In the genomic region with DNA sequence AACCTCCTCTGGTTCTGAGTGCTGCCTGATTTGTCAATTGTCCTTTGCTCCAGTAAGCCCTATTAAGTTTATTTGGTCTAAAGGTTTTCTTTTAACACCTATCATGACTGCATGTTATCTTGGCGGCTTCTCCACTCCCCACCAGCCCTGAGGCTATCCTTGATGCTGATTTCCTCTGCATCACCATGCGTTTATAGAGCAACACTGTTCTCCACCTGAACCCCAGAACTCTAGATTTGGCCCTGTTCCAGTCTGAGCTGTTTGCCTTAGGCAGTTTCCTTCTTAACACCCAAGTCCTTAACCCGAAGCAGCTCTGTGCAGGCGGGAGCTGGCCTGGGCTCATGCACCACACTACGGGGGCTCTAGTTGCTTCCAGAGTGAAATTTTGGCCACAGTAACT, we compare ENCODE assay signal across 27 cellular contexts.
DNase-seq lines count a peak whose midpoint lies in the region; ATAC-seq and TF ChIP-seq lines count a peak whose summit lies in the region.
"Had no signal": no experiment of that assay in that cellular context is flagged by ENCODE, and none has a peak within 500 bp of the region (broad histone marks: within the 10 kb centered on the region; RNA-seq: fewer than 3 reads in every experiment).

No MANE protein-coding gene starts in this region.

- H3K9ac ChIP-seq in neuronal stem cell (ENCODE audit: low read depth, low read length, poor library complexity) = no peak overlapping the region
- H3K9ac ChIP-seq: BLaER1 treated with 17β-estradiol and CSF1 and Interleukin-3, amounts not matched to agents 10 nM and 100 nM; GM23248 had no signal

- H3K4me1 ChIP-seq in neuronal stem cell (ENCODE audit: control insufficient read depth in 2 of 2, insufficient read depth in 1 of 2, low read depth in 1 of 2, low read length in 2 of 2) = no peaks in the 10 kb centered on the region
- H3K4me1 ChIP-seq in left lung = no peaks in the 10 kb centered on the region
- H3K4me1 ChIP-seq: BLaER1 treated with 17β-estradiol and CSF1 and Interleukin-3, amounts not matched to agents 10 nM and 100 nM had no signal

- H3K4me2 ChIP-seq in neuronal stem cell (ENCODE audit: insufficient read depth, low read length, poor library complexity, severe bottlenecking) = no peak overlapping the region
- H3K4me2 ChIP-seq: BLaER1 treated with 17β-estradiol and CSF1 and Interleukin-3, amounts not matched to agents 10 nM and 100 nM had no signal

- TF ChIP-seq CTCF in left lung (IDR thresholded peaks at IDR 0.05) = no peak

- peak; percentile 24 for DNase-seq in ELR (ENCODE audit: low read depth)
- DNase-seq in RPMI7951 (ENCODE audit: low read depth) = peak; percentile 45
- peak; percentile 31 for DNase-seq in epithelial cell of prostate (ENCODE audit: low read depth, low spot score)
- no peak for DNase-seq in neuronal stem cell (ENCODE audit: low spot score)
- DNase-seq in mucosa of gallbladder (ENCODE audit: low spot score) = no peak
- DNase-seq in left lung = no peak
- DNase-seq: AML-193; CD4-positive, alpha-beta T cell; DMS53; GM23248; H7; Kasumi-1; MG63; NCI-H1105 treated with DMSO at 0.1 percent for 48 hours; NCI-H146; NCI-H2029; NCI-H446 treated with DMSO at 0.1 percent for 48 hours; NCI-H526; NCI-H82; NK-92 treated with Interleukin-12 subunit alpha and Interleukin-12 subunit beta, amount 100 ng/mL, for 24 hours; SIG-M5 had no signal

- H3K4me3 ChIP-seq in neuronal stem cell (ENCODE audit: low read length in 2 of 2) (no peak overlapping the region), left lung (no peak overlapping the region)
- H3K4me3 ChIP-seq: BLaER1 treated with 17β-estradiol and CSF1 and Interleukin-3, amounts not matched to agents 10 nM and 100 nM; GM23248; K562; MG63; SK-N-MC had no signal

- no peak overlapping the region for H2BK120ac ChIP-seq in neuronal stem cell (ENCODE audit: low read depth, low read length)

- H3K27ac ChIP-seq in epithelial cell of prostate = no peak overlapping the region
- no peak overlapping the region for H3K27ac ChIP-seq in neuronal stem cell (replicated peaks; ENCODE audit: low read length)
- no peak overlapping the region for H3K27ac ChIP-seq in left lung
- H3K27ac ChIP-seq: BLaER1 treated with 17β-estradiol and CSF1 and Interleukin-3, amounts not matched to agents 10 nM and 100 nM; GM23248; RWPE1; SK-N-MC had no signal

- intact Hi-C loops in left lung (cut with DNase I) = no loop called here

- peak overlapping the region; percentile 13 for H3K18ac ChIP-seq in neuronal stem cell (ENCODE audit: low read length)

- no peak overlapping the region for H4K8ac ChIP-seq in neuronal stem cell (ENCODE audit: low read depth, low read length)

- peak overlapping the region; percentile 65 for H2AK5ac ChIP-seq in neuronal stem cell (ENCODE audit: low read depth, low read length)

- H3K4ac ChIP-seq in neuronal stem cell (ENCODE audit: low read length) = no peak overlapping the region

- H3K79me1 ChIP-seq in neuronal stem cell (ENCODE audit: low read depth, low read length) = no peaks in the 10 kb centered on the region

- H3K14ac ChIP-seq in neuronal stem cell (ENCODE audit: low read length) = peak overlapping the region; percentile 40

- ATAC-seq in GM21529 (IDR thresholded peaks at IDR 0.05; ENCODE audit: unreplicated experiment) (no peak), HG02623 (IDR thresholded peaks at IDR 0.05; ENCODE audit: unreplicated experiment) (no peak), left lung (no peak)
- ATAC-seq: K562 had no signal

- H3K23ac ChIP-seq in neuronal stem cell (ENCODE audit: low read depth, low read length, poor library complexity) = no peak overlapping the region

- H3K9me3 ChIP-seq in neuronal stem cell (replicated peaks in 1 of 2; ENCODE audit: control insufficient read depth in 2 of 2, insufficient read depth in 1 of 2, low read depth in 1 of 2, low read length in 2 of 2) = no peaks in the 10 kb centered on the region
- H3K9me3 ChIP-seq in left lung = no peaks in the 10 kb centered on the region
- H3K9me3 ChIP-seq: BLaER1 treated with 17β-estradiol and CSF1 and Interleukin-3, amounts not matched to agents 10 nM and 100 nM; MG63 had no signal

- H2BK12ac ChIP-seq in neuronal stem cell (ENCODE audit: low read length) = no peak overlapping the region

- H3K36me3 ChIP-seq in neuronal stem cell (replicated peaks in 1 of 2; ENCODE audit: control insufficient read depth in 2 of 2, insufficient read depth in 2 of 2, low read length in 2 of 2) (no peaks in the 10 kb centered on the region), left lung (no peaks in the 10 kb centered on the region)
- H3K36me3 ChIP-seq: BLaER1 treated with 17β-estradiol and CSF1 and Interleukin-3, amounts not matched to agents 10 nM and 100 nM; MG63 had no signal

- no peak overlapping the region for H4K91ac ChIP-seq in neuronal stem cell (ENCODE audit: low read depth, low read length, poor library complexity)

- no peak overlapping the region for H2BK5ac ChIP-seq in neuronal stem cell (ENCODE audit: low read length)

- no CpG with 5 or more reads among the region's 5 CpGs for WGBS in neuronal stem cell (ENCODE audit: extremely low coverage in 2 of 2, insufficient read length in 2 of 2, insufficient replicate concordance in 1 of 2), 2 donors

- H3K27me3 ChIP-seq in neuronal stem cell (ENCODE audit: control insufficient read depth in 3 of 3, insufficient read depth in 3 of 3, low read depth in 1 of 3, low read length in 3 of 3) (peaks cover 0 to 2% (median 0%) of the 10 kb centered on the region in 3 experiments), left lung (peaks cover 0 to 11% of the 10 kb centered on the region in 2 donors)
- H3K27me3 ChIP-seq: BLaER1 treated with 17β-estradiol and CSF1 and Interleukin-3, amounts not matched to agents 10 nM and 100 nM; MG63 had no signal

- no peak overlapping the region for H2AFZ ChIP-seq in neuronal stem cell (ENCODE audit: low read length)
- H2AFZ ChIP-seq: GM23248 had no signal

- no peak overlapping the region for H2BK15ac ChIP-seq in neuronal stem cell (ENCODE audit: low read length)

Comparison
In these comparisons a context has a peak if more than half of its experiments do, and no peak if none do; other contexts are left out.
1. DNase-seq: peak in ELR (single experiment), RPMI7951 (single experiment) and epithelial cell of prostate (single experiment); none in neuronal stem cell (single experiment), mucosa of gallbladder (single experiment) and left lung (0 of 2).